Comparison of ENCODE assay signal across 21 cellular contexts in genomic region chr15:34724486-34724885, GRCh38. TPM values are rescaled to one million over a fixed set of nuclear protein-coding genes. Genes with fewer than 3 reads are reported as not detected.
DNase-seq lines count a peak whose midpoint lies in the region; ATAC-seq, FAIRE-seq and TF ChIP-seq lines count a peak whose summit lies in the region.
"Had no signal": no experiment of that assay in that cellular context is flagged by ENCODE, and none has a peak within 500 bp of the region (broad histone marks: within the 10 kb centered on the region; RNA-seq: fewer than 3 reads in every experiment).

No MANE protein-coding gene starts in this region.

- no peak overlapping the region for H3K4ac ChIP-seq in trophoblast cell (ENCODE audit: low read depth, low read length)

- no peak overlapping the region for H2AFZ ChIP-seq in astrocyte (ENCODE audit: low read depth, low read length)
- H2AFZ ChIP-seq in trophoblast cell (ENCODE audit: insufficient read depth, low read length, poor library complexity): no peak overlapping the region
- H2AFZ ChIP-seq: GM23338 had no signal

- WGBS in trophoblast cell (ENCODE audit: extremely low coverage, insufficient coverage, insufficient read length): no CpG with 5 or more reads among the region's 1 CpG

- peak overlapping the region; percentile 39 for H4K91ac ChIP-seq in trophoblast cell (ENCODE audit: low read depth, low read length)

- ATAC-seq in left ventricle myocardium superior: peak; percentile 30
- ATAC-seq: A549; CD8-positive, alpha-beta T cell; GM23338 had no signal

- peaks cover 7% of the 10 kb centered on the region for H3K4me1 ChIP-seq in astrocyte (ENCODE audit: insufficient read depth, low read length)
- peaks cover 10 to 16% of the 10 kb centered on the region in 2 experiments for H3K4me1 ChIP-seq in trophoblast cell (ENCODE audit: control insufficient read depth in 1 of 2, insufficient read depth in 2 of 2, low read length in 2 of 2)

- H3K18ac ChIP-seq in trophoblast cell (ENCODE audit: low read length): no peak overlapping the region

- H3K27ac Mint-ChIP-seq in astrocyte (ENCODE audit: unreplicated experiment) (no peak overlapping the region), chondrocyte (ENCODE audit: unreplicated experiment) (no peak overlapping the region)
- no peak overlapping the region for H3K27ac Mint-ChIP-seq in T-helper 2 cell treated with Interferon-gamma antibody and Interleukin-4, amounts not matched to agents 5 μg/mL and 100 μg/mL, for 36 hours
- H3K27ac Mint-ChIP-seq: CD14-positive monocyte; CD8-positive, alpha-beta T cell; GM23338 had no signal

- no peak overlapping the region for H4K12ac ChIP-seq in trophoblast cell (ENCODE audit: low read depth, low read length)

- H2BK120ac ChIP-seq in trophoblast cell (ENCODE audit: insufficient read depth, low read length, poor library complexity): peak overlapping the region; percentile 47

- H2BK5ac ChIP-seq in trophoblast cell (ENCODE audit: low read depth, low read length, poor library complexity): peak overlapping the region; percentile 59

- FAIRE-seq in astrocyte (lab: Jason Lieb, UNC): peak; percentile 86
- FAIRE-seq: A549, D721Med, G401.6, GM12891 had no signal

- H3K27ac ChIP-seq in astrocyte (ENCODE audit: low read depth, low read length): no peak overlapping the region
- H3K27ac ChIP-seq in trophoblast cell (ENCODE audit: low read depth, low read length): no peak overlapping the region
- H3K27ac ChIP-seq: A549 had no signal

- H3K4me1 Mint-ChIP-seq in astrocyte (ENCODE audit: low read depth, unreplicated experiment) (peaks cover 41% of the 10 kb centered on the region), chondrocyte (ENCODE audit: low read depth) (peaks cover 53% of the 10 kb centered on the region)
- H3K4me1 Mint-ChIP-seq in T-helper 2 cell treated with Interferon-gamma antibody and Interleukin-4, amounts not matched to agents 5 μg/mL and 100 μg/mL, for 36 hours (ENCODE audit: low read depth): no peaks in the 10 kb centered on the region
- H3K4me1 Mint-ChIP-seq: CD14-positive monocyte had no signal

- TF ChIP-seq CTCF in astrocyte (IDR thresholded peaks at IDR 0.05; ENCODE audit: insufficient read depth, low read depth, low read length): no peak
- no peak for TF ChIP-seq CTCF in chondrocyte (IDR thresholded peaks at IDR 0.05)

- H3K4me3 ChIP-seq in astrocyte (ENCODE audit: insufficient read depth, low read depth, low read length): no peak overlapping the region
- no peak overlapping the region for H3K4me3 ChIP-seq in trophoblast cell (ENCODE audit: low read depth, low read length)
- H3K4me3 ChIP-seq: A549, GM23338 had no signal

- H3K9ac ChIP-seq in astrocyte (ENCODE audit: low read length) (no peak overlapping the region), trophoblast cell (ENCODE audit: low read length) (no peak overlapping the region)

- no peak for DNase-seq in left ventricle myocardium superior
- no peak for DNase-seq in cardiac septum (ENCODE audit: low spot score)
- no peak for DNase-seq in astrocyte (ENCODE audit: low read depth)
- DNase-seq in trophoblast cell: no peak
- no peak for DNase-seq in chondrocyte (ENCODE audit: low spot score)
- DNase-seq in T-helper 2 cell treated with Interferon-gamma antibody and Interleukin-4, amounts not matched to agents 5 μg/mL and 100 μg/mL, for 36 hours (ENCODE audit: low spot score): no peak
- DNase-seq in posterior vena cava (ENCODE audit: low spot score): no peak
- DNase-seq: CD8-positive, alpha-beta T cell; COR-L47; DMS153; DMS79 treated with DMSO at 0.1 percent for 48 hours; EL; H9 had no signal

- H3K36me3 ChIP-seq in astrocyte (ENCODE audit: insufficient read depth, low read length) (no peaks in the 10 kb centered on the region), trophoblast cell (ENCODE audit: control insufficient read depth in 1 of 2, insufficient read depth in 2 of 2, low read length in 2 of 2) (no peaks in the 10 kb centered on the region)

- peak overlapping the region; percentile 32 for H2BK12ac ChIP-seq in trophoblast cell (ENCODE audit: low read length)

- no peaks in the 10 kb centered on the region for H3K9me3 ChIP-seq in astrocyte (ENCODE audit: insufficient read depth, low read depth, low read length)
- no peaks in the 10 kb centered on the region for H3K9me3 ChIP-seq in trophoblast cell (ENCODE audit: insufficient read depth, low read depth, low read length)
- H3K9me3 ChIP-seq: A549 had no signal

- intact Hi-C loops in left ventricle myocardium superior (cut with micrococcal nuclease) (no loop called here), cardiac septum (cut with DNase I) (no loop called here), posterior vena cava (cut with DNase I) (no loop called here)

- H3K36me3 Mint-ChIP-seq in astrocyte (ENCODE audit: low read depth, unreplicated experiment) (no peaks in the 10 kb centered on the region), chondrocyte (ENCODE audit: low read depth) (no peaks in the 10 kb centered on the region)
- H3K36me3 Mint-ChIP-seq in T-helper 2 cell treated with Interferon-gamma antibody and Interleukin-4, amounts not matched to agents 5 μg/mL and 100 μg/mL, for 36 hours (ENCODE audit: low read depth): no peaks in the 10 kb centered on the region
- H3K36me3 Mint-ChIP-seq: CD14-positive monocyte; CD8-positive, alpha-beta T cell had no signal

- H3K27me3 Mint-ChIP-seq in astrocyte (ENCODE audit: low read depth, unreplicated experiment): no peaks in the 10 kb centered on the region
- H3K27me3 Mint-ChIP-seq in chondrocyte (ENCODE audit: low read depth): no peaks in the 10 kb centered on the region
- H3K27me3 Mint-ChIP-seq in T-helper 2 cell treated with Interferon-gamma antibody and Interleukin-4, amounts not matched to agents 5 μg/mL and 100 μg/mL, for 36 hours (ENCODE audit: low read depth): peaks cover 46% of the 10 kb centered on the region

- peaks cover 30% of the 10 kb centered on the region for H3K79me1 ChIP-seq in trophoblast cell (ENCODE audit: low read length)

- no peaks in the 10 kb centered on the region for H3K79me2 ChIP-seq in astrocyte (ENCODE audit: insufficient read depth, low read length)
- H3K79me2 ChIP-seq in trophoblast cell (ENCODE audit: control insufficient read depth, insufficient read depth, low read length, poor library complexity): no peaks in the 10 kb centered on the region

- no peak overlapping the region for H3K23ac ChIP-seq in trophoblast cell (ENCODE audit: low read length)

- H3K4me2 ChIP-seq in astrocyte (ENCODE audit: low read length) (no peak overlapping the region), trophoblast cell (ENCODE audit: low read length) (no peak overlapping the region)
- H3K4me2 ChIP-seq: A549 had no signal

- no peaks in the 10 kb centered on the region for H4K20me1 ChIP-seq in astrocyte (ENCODE audit: insufficient read depth, low read length)

- no peak overlapping the region for H3K4me3 Mint-ChIP-seq in astrocyte (ENCODE audit: unreplicated experiment)
- H3K4me3 Mint-ChIP-seq in chondrocyte (ENCODE audit: unreplicated experiment): no peak overlapping the region
- no peak overlapping the region for H3K4me3 Mint-ChIP-seq in T-helper 2 cell treated with Interferon-gamma antibody and Interleukin-4, amounts not matched to agents 5 μg/mL and 100 μg/mL, for 36 hours
- H3K4me3 Mint-ChIP-seq: CD14-positive monocyte; CD8-positive, alpha-beta T cell; GM23338; H9 had no signal

- peaks cover 8% of the 10 kb centered on the region for H3K27me3 ChIP-seq in astrocyte (ENCODE audit: insufficient read depth, low read length)
- H3K27me3 ChIP-seq in trophoblast cell (ENCODE audit: insufficient read depth, low read length): no peaks in the 10 kb centered on the region

- no peak overlapping the region for H3K14ac ChIP-seq in trophoblast cell (ENCODE audit: low read length)

- no peak overlapping the region for H2AK5ac ChIP-seq in trophoblast cell (ENCODE audit: low read length)

- no peak overlapping the region for H4K8ac ChIP-seq in trophoblast cell (ENCODE audit: low read depth, low read length)

- H3K9me3 Mint-ChIP-seq in astrocyte (ENCODE audit: unreplicated experiment) (no peaks in the 10 kb centered on the region), chondrocyte (ENCODE audit: low read depth) (no peaks in the 10 kb centered on the region)
- no peaks in the 10 kb centered on the region for H3K9me3 Mint-ChIP-seq in T-helper 2 cell treated with Interferon-gamma antibody and Interleukin-4, amounts not matched to agents 5 μg/mL and 100 μg/mL, for 36 hours
- H3K9me3 Mint-ChIP-seq: CD8-positive, alpha-beta T cell had no signal

RNA-seq across cellular contexts. Expression of gene GJD2, which starts 30.3 kb away (rescaled TPM):
- not detected for total RNA-seq in left ventricle myocardium superior
- total RNA-seq in cardiac septum: 0.11 TPM
- 0.48 and 1.00 TPM in 2 replicates for total RNA-seq in astrocyte
- polyA plus RNA-seq in trophoblast cell (2013): 8.7 and 9.7 TPM in 2 replicates
- total RNA-seq in chondrocyte: not detected in 3 replicates
- not detected for total RNA-seq in posterior vena cava
- total RNA-seq: CD8-positive, alpha-beta T cell; H9 had no signal
- polyA plus RNA-seq: A549, AG04450, BJ, CD14-positive monocyte had no signal
